Comparison of ENCODE assay signal across 14 cellular contexts in genomic region chr1:198906739-198907422, GRCh38.
DNase-seq lines count a peak whose midpoint lies in the region; ATAC-seq and TF ChIP-seq lines count a peak whose summit lies in the region.
"Had no signal": no experiment of that assay in that cellular context is flagged by ENCODE, and none has a peak within 500 bp of the region (broad histone marks: within the 10 kb centered on the region; RNA-seq: fewer than 3 reads in every experiment).

No MANE protein-coding gene starts in this region.

- no peak overlapping the region for H4K91ac ChIP-seq in neuronal stem cell (ENCODE audit: low read depth, low read length, poor library complexity)

- H3K36me3 Mint-ChIP-seq in activated CD4-positive, alpha-beta T cell treated with anti-CD3 and anti-CD28 coated beads, Interleukin-2, amount 10 ng/mL, durations not matched to agents 24 days and 14 days (ENCODE audit: low read depth), result peaks cover 40% of the 10 kb centered on the region
- no peaks in the 10 kb centered on the region for H3K36me3 Mint-ChIP-seq in T-helper 17 cell (ENCODE audit: low read depth)
- peaks cover 0 to 38% (median 9%) of the 10 kb centered on the region in 5 donors for H3K36me3 Mint-ChIP-seq in naive thymus-derived CD4-positive, alpha-beta T cell
- H3K36me3 Mint-ChIP-seq in osteocyte (ENCODE audit: unreplicated experiment), result peaks cover 33% of the 10 kb centered on the region

- CTCF ChIA-PET in naive thymus-derived CD4-positive, alpha-beta T cell (lab: Charles Lee), result interaction anchor here (0.6 to 1.2 kb wide), 2 partner anchors 12 to 152 kb away, joined by 3 to 4 read pairs; no protein-coding TSS in a partner anchor

- peaks cover 7% of the 10 kb centered on the region for H3K9me3 Mint-ChIP-seq in activated CD4-positive, alpha-beta T cell treated with anti-CD3 and anti-CD28 coated beads, Interleukin-2, amount 10 ng/mL, durations not matched to agents 24 days and 14 days
- H3K9me3 Mint-ChIP-seq in naive thymus-derived CD4-positive, alpha-beta T cell, result peaks cover 0 to 3% (median 0%) of the 10 kb centered on the region in 11 donors
- H3K9me3 Mint-ChIP-seq in osteocyte (ENCODE audit: unreplicated experiment), result no peaks in the 10 kb centered on the region

- DNase-seq in activated CD4-positive, alpha-beta T cell treated with anti-CD3 and anti-CD28 coated beads, Interleukin-2, amount 10 ng/mL, durations not matched to agents 24 days and 14 days, result no peak
- DNase-seq in activated CD4-positive, alpha-beta T cell treated with anti-CD3 and anti-CD28 coated beads, Interleukin-2, amount 50 U/mL, for 1 hour, result no peak
- no peak for DNase-seq in T-helper 17 cell
- DNase-seq in naive thymus-derived CD4-positive, alpha-beta T cell, result peak in 4 of 9 donors; percentile 8 to 26 (median 18)
- no peak for DNase-seq in neuronal stem cell (ENCODE audit: low spot score)
- no peak for DNase-seq in right lobe of liver
- DNase-seq in osteocyte (ENCODE audit: extremely low spot score, unreplicated experiment), result no peak
- DNase-seq: body of pancreas, GOT3, NCI-H1048 had no signal

- peak overlapping the region; percentile 72 for H3K4me3 Mint-ChIP-seq in activated CD4-positive, alpha-beta T cell treated with anti-CD3 and anti-CD28 coated beads, Interleukin-2, amount 10 ng/mL, durations not matched to agents 24 days and 14 days
- H3K4me3 Mint-ChIP-seq in T-helper 17 cell, result peak overlapping the region; percentile 31
- peak overlapping the region in 8 of 10 donors; percentile 63 to 84 (median 68) for H3K4me3 Mint-ChIP-seq in naive thymus-derived CD4-positive, alpha-beta T cell
- no peak overlapping the region for H3K4me3 Mint-ChIP-seq in osteocyte (ENCODE audit: unreplicated experiment)

- H2AK5ac ChIP-seq in neuronal stem cell (ENCODE audit: low read depth, low read length), result no peak overlapping the region

- H3K27ac ChIP-seq in naive thymus-derived CD4-positive, alpha-beta T cell (ENCODE audit: low read depth, low read length), result no peak overlapping the region
- no peak overlapping the region for H3K27ac ChIP-seq in neuronal stem cell (replicated peaks; ENCODE audit: low read length)
- no peak overlapping the region for H3K27ac ChIP-seq in right lobe of liver
- H3K27ac ChIP-seq: A549, body of pancreas, hepatocyte, RWPE1 had no signal

- no peak overlapping the region for H3K9ac ChIP-seq in neuronal stem cell (ENCODE audit: low read depth, low read length, poor library complexity)

- no peaks in the 10 kb centered on the region for H3K79me1 ChIP-seq in neuronal stem cell (ENCODE audit: low read depth, low read length)

- no peak overlapping the region for H3K4ac ChIP-seq in neuronal stem cell (ENCODE audit: low read length)

- peak overlapping the region; percentile 80 for H3K27ac Mint-ChIP-seq in activated CD4-positive, alpha-beta T cell treated with anti-CD3 and anti-CD28 coated beads, Interleukin-2, amount 10 ng/mL, durations not matched to agents 24 days and 14 days
- no peak overlapping the region for H3K27ac Mint-ChIP-seq in T-helper 17 cell
- peak overlapping the region in 6 of 9 donors; percentile 3 to 82 (median 42) for H3K27ac Mint-ChIP-seq in naive thymus-derived CD4-positive, alpha-beta T cell
- H3K27ac Mint-ChIP-seq in osteocyte (ENCODE audit: unreplicated experiment), result no peak overlapping the region

- no peaks in the 10 kb centered on the region for H3K27me3 Mint-ChIP-seq in activated CD4-positive, alpha-beta T cell treated with anti-CD3 and anti-CD28 coated beads, Interleukin-2, amount 10 ng/mL, durations not matched to agents 24 days and 14 days
- H3K27me3 Mint-ChIP-seq in T-helper 17 cell, result no peaks in the 10 kb centered on the region
- H3K27me3 Mint-ChIP-seq in naive thymus-derived CD4-positive, alpha-beta T cell, result no peaks in the 10 kb centered on the region
- no peaks in the 10 kb centered on the region for H3K27me3 Mint-ChIP-seq in osteocyte (ENCODE audit: unreplicated experiment)

- H3K9me3 ChIP-seq in T-helper 17 cell (ENCODE audit: control insufficient read depth, low read length, poor library complexity, severe bottlenecking) (no peaks in the 10 kb centered on the region), neuronal stem cell (replicated peaks in 1 of 2; ENCODE audit: control insufficient read depth in 2 of 2, insufficient read depth in 1 of 2, low read depth in 1 of 2, low read length in 2 of 2) (no peaks in the 10 kb centered on the region), right lobe of liver (no peaks in the 10 kb centered on the region)
- no peaks in the 10 kb centered on the region for H3K9me3 ChIP-seq in naive thymus-derived CD4-positive, alpha-beta T cell (ENCODE audit: control insufficient read depth in 2 of 3, low read length in 3 of 3)
- H3K9me3 ChIP-seq: A549, body of pancreas had no signal

- ATAC-seq in GM19351 (IDR thresholded peaks at IDR 0.05; ENCODE audit: unreplicated experiment) (peak; percentile 54), T-helper 17 cell (peak; percentile 50), right lobe of liver (no peak)
- peak; percentile 44 for ATAC-seq in naive thymus-derived CD4-positive, alpha-beta T cell
- ATAC-seq: body of pancreas had no signal

- no peak overlapping the region for H2AFZ ChIP-seq in neuronal stem cell (ENCODE audit: low read length)
- H2AFZ ChIP-seq: hepatocyte had no signal

- H3K4me3 ChIP-seq in naive thymus-derived CD4-positive, alpha-beta T cell (ENCODE audit: low read length), result no peak overlapping the region
- H3K4me3 ChIP-seq in neuronal stem cell (ENCODE audit: low read length in 2 of 2) (no peak overlapping the region), right lobe of liver (no peak overlapping the region)
- H3K4me3 ChIP-seq: A549, body of pancreas, hepatocyte had no signal

- WGBS in neuronal stem cell (ENCODE audit: extremely low coverage in 2 of 2, insufficient read length in 2 of 2, insufficient replicate concordance in 1 of 2), 2 donors, result no CpG with 5 or more reads among the region's 4 CpGs
- 59% methylated on average over 4 of the region's 4 CpGs for WGBS in right lobe of liver (ENCODE audit: insufficient coverage, low coverage, low lambda C conversion rate, missing lambda C conversion rate)

- intact Hi-C loops in activated CD4-positive, alpha-beta T cell treated with anti-CD3 and anti-CD28 coated beads, Interleukin-2, amount 10 ng/mL, durations not matched to agents 24 days and 14 days (cut with micrococcal nuclease), result loop anchor here (1.0 kb wide), 2 partner anchors 12 to 26 kb away; no protein-coding TSS in a partner anchor
- intact Hi-C loops in naive thymus-derived CD4-positive, alpha-beta T cell (cut with micrococcal nuclease), result loop anchor here (1.0 to 10.0 kb wide), 6 partner anchors 11 to 335 kb away; no protein-coding TSS in a partner anchor
- intact Hi-C loops in right lobe of liver (cut with DNase I), result no loop called here

- no peak overlapping the region for H2BK120ac ChIP-seq in neuronal stem cell (ENCODE audit: low read depth, low read length)

- H2BK5ac ChIP-seq in neuronal stem cell (ENCODE audit: low read length), result no peak overlapping the region

- H3K4me1 Mint-ChIP-seq in activated CD4-positive, alpha-beta T cell treated with anti-CD3 and anti-CD28 coated beads, Interleukin-2, amount 10 ng/mL, durations not matched to agents 24 days and 14 days, result peaks cover 52% of the 10 kb centered on the region
- H3K4me1 Mint-ChIP-seq in T-helper 17 cell (peaks cover 14% of the 10 kb centered on the region), osteocyte (ENCODE audit: unreplicated experiment) (peaks cover 69% of the 10 kb centered on the region)
- H3K4me1 Mint-ChIP-seq in naive thymus-derived CD4-positive, alpha-beta T cell, result peaks cover 6 to 59% (median 39%) of the 10 kb centered on the region in 7 donors

- H3K23ac ChIP-seq in neuronal stem cell (ENCODE audit: low read depth, low read length, poor library complexity), result no peak overlapping the region

- no peak overlapping the region for H2BK15ac ChIP-seq in neuronal stem cell (ENCODE audit: low read length)

- TF ChIP-seq CTCF in right lobe of liver (IDR thresholded peaks at IDR 0.05) (no peak), osteocyte (IDR thresholded peaks at IDR 0.05) (no peak)

- no peak overlapping the region for H3K18ac ChIP-seq in neuronal stem cell (ENCODE audit: low read length)

- no peak overlapping the region for H3K14ac ChIP-seq in neuronal stem cell (ENCODE audit: low read length)

- H3K4me2 ChIP-seq in neuronal stem cell (ENCODE audit: insufficient read depth, low read length, poor library complexity, severe bottlenecking), result no peak overlapping the region
- H3K4me2 ChIP-seq: A549, hepatocyte had no signal

- no peaks in the 10 kb centered on the region for H3K27me3 ChIP-seq in naive thymus-derived CD4-positive, alpha-beta T cell (ENCODE audit: control insufficient read depth in 2 of 2, insufficient read depth in 2 of 2, low read length in 2 of 2)
- H3K27me3 ChIP-seq in neuronal stem cell (ENCODE audit: control insufficient read depth in 3 of 3, insufficient read depth in 3 of 3, low read depth in 1 of 3, low read length in 3 of 3) (no peaks in the 10 kb centered on the region), right lobe of liver (no peaks in the 10 kb centered on the region)
- H3K27me3 ChIP-seq: body of pancreas, hepatocyte had no signal

- POLR2A ChIA-PET in naive thymus-derived CD4-positive, alpha-beta T cell (lab: Charles Lee), result no interaction called here

- H2BK12ac ChIP-seq in neuronal stem cell (ENCODE audit: low read length), result no peak overlapping the region

- no peaks in the 10 kb centered on the region for H3K36me3 ChIP-seq in naive thymus-derived CD4-positive, alpha-beta T cell (ENCODE audit: control insufficient read depth in 2 of 3, insufficient read depth in 3 of 3, low read length in 3 of 3)
- peaks cover 0 to 10% of the 10 kb centered on the region in 2 donors for H3K36me3 ChIP-seq in neuronal stem cell (replicated peaks in 1 of 2; ENCODE audit: control insufficient read depth in 2 of 2, insufficient read depth in 2 of 2, low read length in 2 of 2)
- no peaks in the 10 kb centered on the region for H3K36me3 ChIP-seq in right lobe of liver

- no peak for TF ChIP-seq POLR2A in right lobe of liver (IDR thresholded peaks at IDR 0.05)

- peaks cover 0 to 12% of the 10 kb centered on the region in 2 donors for H3K4me1 ChIP-seq in naive thymus-derived CD4-positive, alpha-beta T cell (ENCODE audit: control insufficient read depth in 2 of 2, insufficient read depth in 2 of 2, low read length in 2 of 2)
- H3K4me1 ChIP-seq in neuronal stem cell (ENCODE audit: control insufficient read depth in 2 of 2, insufficient read depth in 1 of 2, low read depth in 1 of 2, low read length in 2 of 2), result peaks cover 2 to 26% of the 10 kb centered on the region in 2 donors
- no peaks in the 10 kb centered on the region for H3K4me1 ChIP-seq in right lobe of liver
- H3K4me1 ChIP-seq: body of pancreas had no signal

- H4K8ac ChIP-seq in neuronal stem cell (ENCODE audit: low read depth, low read length), result no peak overlapping the region

Comparison
In these comparisons a context has a peak if more than half of its experiments do, and no peak if none do; other contexts are left out.
1. H3K27ac Mint-ChIP-seq: peak in activated CD4-positive, alpha-beta T cell treated with anti-CD3 and anti-CD28 coated beads, Interleukin-2, amount 10 ng/mL, durations not matched to agents 24 days and 14 days (single experiment) and naive thymus-derived CD4-positive, alpha-beta T cell (6 of 9); none in T-helper 17 cell (single experiment) and osteocyte (single experiment).
2. ATAC-seq: peak in GM19351 (single experiment), T-helper 17 cell (single experiment) and naive thymus-derived CD4-positive, alpha-beta T cell (single experiment); none in right lobe of liver (0 of 4).
3. intact Hi-C loops: an anchor here in activated CD4-positive, alpha-beta T cell treated with anti-CD3 and anti-CD28 coated beads, Interleukin-2, amount 10 ng/mL, durations not matched to agents 24 days and 14 days (1.0 kb wide) and naive thymus-derived CD4-positive, alpha-beta T cell (1.0 to 10.0 kb wide); none called in right lobe of liver.